ENCODE assay signal across 10 cellular contexts in genomic region chr2:178279636-178280035, GRCh38.
DNase-seq lines count a peak whose midpoint lies in the region; ATAC-seq, FAIRE-seq and TF ChIP-seq lines count a peak whose summit lies in the region.
"Had no signal": no experiment of that assay in that cellular context is flagged by ENCODE, and none has a peak within 500 bp of the region (broad histone marks: within the 10 kb centered on the region; RNA-seq: fewer than 3 reads in every experiment).

No MANE protein-coding gene starts in this region.

- H3K9me3 ChIP-seq in liver (ENCODE audit: control insufficient read depth in 4 of 4, low read length in 3 of 4) (no peaks in the 10 kb centered on the region), HepG2 (ENCODE audit: low read length) (no peaks in the 10 kb centered on the region), ectodermal cell (ENCODE audit: control insufficient read depth, low read length) (no peaks in the 10 kb centered on the region), mucosa of descending colon (no peaks in the 10 kb centered on the region), left lung (no peaks in the 10 kb centered on the region)

- TF ChIP-seq CTCF in liver (IDR thresholded peaks at IDR 0.05; ENCODE audit: low read depth, low read length, missing input control), result no peak
- TF ChIP-seq CTCF in HepG2 (CRISPR knock-in tag; IDR thresholded peaks at IDR 0.05), result no peak
- no peak for TF ChIP-seq CTCF in mucosa of descending colon (IDR thresholded peaks at IDR 0.05)
- no peak for TF ChIP-seq CTCF in left lung (IDR thresholded peaks at IDR 0.05)
- TF ChIP-seq CTCF in lower leg skin (IDR thresholded peaks at IDR 0.05), result no peak

- in situ Hi-C loops in HepG2 (cut with HindIII; ENCODE audit: extremely low pct_ligation_motif_present, low pct_unique_long_range_greater_than_20kb), result loop anchor here (5.0 kb wide), 1 partner anchor 147 kb away; no protein-coding TSS in a partner anchor
- in situ Hi-C loops in ACHN (cut with HindIII; ENCODE audit: low pct_ligation_motif_present, low pct_unique_long_range_greater_than_20kb, low sequenced_read_pairs), result no loop called here

- intact Hi-C loops in HepG2 (cut with micrococcal nuclease; ENCODE audit: unreplicated experiment), result loop anchor here (1.0 to 5.0 kb wide), 4 partner anchors 27 to 167 kb away; partner anchors contain the start of gene RBM45
- intact Hi-C loops in mucosa of descending colon (cut with DNase I, micrococcal nuclease), result loop anchor here (10.0 kb wide), 1 partner anchor 145 kb away; no protein-coding TSS in a partner anchor
- intact Hi-C loops in left lung (cut with DNase I), result loop anchor here in 1 of 2 donors (5.0 kb wide), 1 partner anchor 147 kb away; no protein-coding TSS in a partner anchor
- intact Hi-C loops in lower leg skin (cut with DNase I; ENCODE audit: low total_unique reads), result loop anchor here (10.0 kb wide), 1 partner anchor 165 kb away; the partner anchor contains the start of gene RBM45

- no peak overlapping the region for H3K4me2 ChIP-seq in HepG2 (ENCODE audit: low read depth, low read length)

- no peak for FAIRE-seq in HepG2 (lab: Jason Lieb, UNC)

- POLR2A ChIA-PET in HepG2 (lab: Yijun Ruan, JAX), result no interaction called here

- no peak for TF ChIP-seq RAD21 in liver (IDR thresholded peaks at IDR 0.05)
- TF ChIP-seq RAD21 in HepG2 (CRISPR knock-in tag; IDR thresholded peaks at IDR 0.05), result no peak

- 92% methylated on average over 10 of the region's 10 CpGs for WGBS in liver
- 89% methylated on average over 10 of the region's 10 CpGs for WGBS in HepG2 (ENCODE audit: low lambda C conversion rate)
- WGBS in ectodermal cell, 2 experiments, result 96% methylated on average over 10 of the region's 10 CpGs
- WGBS in lower leg skin, 2 donors, result 60 to 67% methylated on average over 10 of the region's 10 CpGs

- ATAC-seq in HepG2 (no peak), mucosa of descending colon (peak; percentile 34), left lung (no peak)

- DNase-seq in HepG2 (ENCODE audit: low spot score) (no peak), mucosa of descending colon (no peak), ACHN (no peak), left lung (no peak), lower leg skin (ENCODE audit: low spot score in 2 of 2) (no peak)
- no peak for DNase-seq in activated CD4-positive, CD25-positive, alpha-beta regulatory T cell (lab: John Stamatoyannopoulos, UW)
- DNase-seq: NCI-H2107 had no signal

- H3K36me3 ChIP-seq in liver (ENCODE audit: control insufficient read depth in 4 of 4, insufficient read depth in 3 of 4, low read depth in 1 of 4, low read length in 3 of 4) (no peaks in the 10 kb centered on the region), HepG2 (replicated peaks in 1 of 2; ENCODE audit: control insufficient read depth in 1 of 2, insufficient read depth in 2 of 2, low read length in 2 of 2) (no peaks in the 10 kb centered on the region), ectodermal cell (ENCODE audit: control insufficient read depth, insufficient read depth, low read length) (no peaks in the 10 kb centered on the region), mucosa of descending colon (ENCODE audit: low read depth) (no peaks in the 10 kb centered on the region), left lung (no peaks in the 10 kb centered on the region)

- H3K27me3 ChIP-seq in liver (ENCODE audit: control insufficient read depth in 4 of 4, insufficient read depth in 4 of 4, low read length in 3 of 4) (no peaks in the 10 kb centered on the region), HepG2 (ENCODE audit: control insufficient read depth in 1 of 2, insufficient read depth in 2 of 2, low read length in 2 of 2) (no peaks in the 10 kb centered on the region), ectodermal cell (ENCODE audit: control insufficient read depth, insufficient read depth, low read length, poor library complexity, severe bottlenecking) (no peaks in the 10 kb centered on the region), left lung (no peaks in the 10 kb centered on the region)

- BruUV-seq in HepG2 (replicated peaks; lab: Mats Ljungman, UMichigan), result no TSS peak

- TF ChIP-seq EP300 in HepG2 (IDR thresholded peaks at IDR 0.05; ENCODE audit: low read depth in 2 of 2, low read length in 2 of 2) (no peak), HepG2 (CRISPR knock-in tag; IDR thresholded peaks at IDR 0.05; ENCODE audit: borderline replicate concordance) (no peak)

- H4K20me1 ChIP-seq in HepG2 (ENCODE audit: insufficient read depth, low read length), result no peaks in the 10 kb centered on the region

- no peak for TF ChIP-seq POLR2A in HepG2 (IDR thresholded peaks at IDR 0.05; ENCODE audit: insufficient read depth in 1 of 2, low read depth in 2 of 2, low read length in 2 of 2)
- TF ChIP-seq POLR2A in lower leg skin (IDR thresholded peaks at IDR 0.05), result no peak

- CTCF ChIA-PET in HepG2 (lab: Yijun Ruan, JAX; ENCODE audit: low intra/inter-chr PET ratio, low total read pairs), result interaction anchor here (1.6 to 2.4 kb wide), 3 partner anchors 147 to 170 kb away, joined by 6 to 13 read pairs (median 9); partner anchors contain the start of gene RBM45

- H3K27ac ChIP-seq in liver (ENCODE audit: low read depth in 1 of 2, low read length in 2 of 2) (no peak overlapping the region), HepG2 (ENCODE audit: extremely low read length, insufficient read depth, low read length) (no peak overlapping the region), ectodermal cell (ENCODE audit: insufficient read depth, low read depth, low read length, poor library complexity, severe bottlenecking) (peak overlapping the region; percentile 16), left lung (no peak overlapping the region)
- H3K27ac ChIP-seq: C4-2B had no signal

- H3K9ac ChIP-seq in liver (ENCODE audit: low read depth in 1 of 2, low read length in 2 of 2) (no peak overlapping the region), HepG2 (ENCODE audit: insufficient read depth, low read depth, low read length) (no peak overlapping the region)

- H3K4me1 ChIP-seq in liver (ENCODE audit: control insufficient read depth in 4 of 4, insufficient read depth in 4 of 4, low read length in 3 of 4) (peaks cover 2 to 28% (median 18%) of the 10 kb centered on the region in 4 donors), HepG2 (ENCODE audit: insufficient read depth, low read length) (peaks cover 30% of the 10 kb centered on the region), ectodermal cell (ENCODE audit: control insufficient read depth, insufficient read depth, low read length) (peaks cover 20% of the 10 kb centered on the region), mucosa of descending colon (ENCODE audit: low read depth) (no peaks in the 10 kb centered on the region), left lung (no peaks in the 10 kb centered on the region)

- H2AFZ ChIP-seq in HepG2 (ENCODE audit: low read length), result no peak overlapping the region

- no peak overlapping the region for H3K4me3 ChIP-seq in liver (ENCODE audit: low read depth in 1 of 3, low read length in 3 of 3)
- H3K4me3 ChIP-seq in HepG2 (replicated peaks in 1 of 3; ENCODE audit: insufficient read depth in 1 of 3, low read depth in 2 of 3, low read length in 3 of 3), result no peak overlapping the region
- H3K4me3 ChIP-seq in ectodermal cell (ENCODE audit: insufficient read depth, low read depth, low read length), result no peak overlapping the region
- H3K4me3 ChIP-seq in mucosa of descending colon, result no peak overlapping the region
- H3K4me3 ChIP-seq in left lung, result no peak overlapping the region
- H3K4me3 ChIP-seq in lower leg skin (ENCODE audit: low read depth, poor library complexity, severe bottlenecking), result no peak overlapping the region

- H3K79me2 ChIP-seq in HepG2 (ENCODE audit: insufficient read depth, low read length), result no peaks in the 10 kb centered on the region

TF ChIP-seq in liver, 16 proteins besides CTCF, POLR2A, EP300 and RAD21 (continues in another document):
- no peak for TF ChIP-seq FOXA2 (IDR thresholded peaks at IDR 0.05)
- no peak for TF ChIP-seq EGR1 (IDR thresholded peaks at IDR 0.05; ENCODE audit: low read depth in 2 of 2)
- TF ChIP-seq RXRA (IDR thresholded peaks at IDR 0.05), result peak; percentile 55 to 57
- no peak for TF ChIP-seq MAX (IDR thresholded peaks at IDR 0.05)

TF ChIP-seq in HepG2, 621 proteins besides CTCF, POLR2A, EP300 and RAD21:
- TF ChIP-seq FOXO1 (CRISPR knock-in tag; IDR thresholded peaks at IDR 0.05), result no peak
- TF ChIP-seq U2AF2 (IDR thresholded peaks at IDR 0.05; ENCODE audit: low read depth, low read length), result no peak
- TF ChIP-seq ZNF639 (CRISPR knock-in tag; conservative IDR thresholded peaks at IDR 0.05), result no peak
- TF ChIP-seq ATM (IDR thresholded peaks at IDR 0.05; ENCODE audit: borderline replicate concordance), result no peak
- TF ChIP-seq ZFP37 (CRISPR knock-in tag; IDR thresholded peaks at IDR 0.05; ENCODE audit: borderline replicate concordance), result no peak
- no peak for TF ChIP-seq HDAC1 (CRISPR knock-in tag; IDR thresholded peaks at IDR 0.05)
TF ChIP-seq in HepG2: peak in this region for 0.
